ENCODE assay signal across 26 cellular contexts in genomic region chr6:117781550-117781949, GRCh38.
"Had no signal": no experiment of that assay in that cellular context is flagged by ENCODE, and none has a peak within 500 bp of the region (broad histone marks: within the 10 kb centered on the region; RNA-seq: fewer than 3 reads in every experiment).

No MANE protein-coding gene starts in this region.

- H3K27ac ChIP-seq: stomach, suprapubic skin, testis, thoracic aorta, thyroid gland, tibial artery, tibial nerve, transverse colon, upper lobe of left lung, upper lobe of right lung, uterus, vagina had no signal

- ATAC-seq: stimulated activated effector memory CD8-positive, alpha-beta T cell treated with anti-CD3 and anti-CD28 coated beads, Interleukin-12 subunit alpha, Interleukin-12 subunit beta, amount 100 ng/mL, for 72 hours; stimulated activated memory B cell treated with anti-CD40 and anti-IgM and Interleukin-4, amounts not matched to agents 10 μg/mL and 1 μg/mL and 100 μg/mL, for 72 hours; stimulated activated naive B cell treated with anti-CD40 and anti-IgM and Interleukin-4, amounts not matched to agents 10 μg/mL and 1 μg/mL and 100 μg/mL, for 72 hours; stimulated activated naive CD8-positive, alpha-beta T cell treated with anti-CD3 and anti-CD28 coated beads, Interleukin-15, amount 100 ng/mL, for 72 hours; stimulated activated naive CD8-positive, alpha-beta T cell treated with anti-CD3 and anti-CD28 coated beads, Interleukin-15, Interleukin-2, amounts not matched to agents 100 U/mL and 50 U/mL, for 24 hours; upper lobe of right lung had no signal

- H3K4me3 ChIP-seq: stomach, suprapubic skin, testis, thoracic aorta, thyroid gland, tibial artery, tibial nerve, transverse colon, upper lobe of left lung, upper lobe of right lung, uterus, vagina had no signal

- H3K4me1 ChIP-seq: stomach, suprapubic skin, testis, thyroid gland, tibial artery, tibial nerve, transverse colon, upper lobe of left lung, upper lobe of right lung, uterus, vagina had no signal

- DNase-seq: stimulated activated CD4-positive, alpha-beta T cell treated with anti-CD3 and anti-CD28 coated beads, Interleukin-2, amount 100 ng/mL, for 48 hours; stimulated activated CD4-positive, alpha-beta T cell treated with anti-CD3 and anti-CD28 coated beads, Interleukin-4, amount 100 ng/mL, for 1 hour; stimulated activated CD4-positive, alpha-beta T cell treated with anti-CD3 and anti-CD28 coated beads, Interleukin-4, amount 100 ng/mL, for 24 hours; stimulated activated CD4-positive, alpha-beta T cell treated with anti-CD3 and anti-CD28 coated beads, Interleukin-4, amount 100 ng/mL, for 4 hours; stimulated activated CD8-positive, alpha-beta memory T cell treated with anti-CD3 and anti-CD28 coated beads, Interleukin-4, amount 100 ng/mL, for 48 hours; stimulated activated naive B cell treated with anti-CD40 and anti-IgM and Interleukin-4, amounts not matched to agents 10 μg/mL and 1 μg/mL and 100 μg/mL, for 72 hours; stimulated activated naive CD4-positive, alpha-beta T cell; stimulated activated naive CD4-positive, alpha-beta T cell treated with Interleukin-2 at 50 U/mL for 16 hours; stimulated activated naive CD8-positive, alpha-beta T cell treated with anti-CD3 and anti-CD28 coated beads, Interleukin-15, amount 100 ng/mL, for 72 hours; stimulated activated naive CD8-positive, alpha-beta T cell treated with anti-CD3 and anti-CD28 coated beads, Interleukin-15, Interleukin-2, amounts not matched to agents 100 U/mL and 50 U/mL, for 24 hours; stomach; substantia nigra; testis; thyroid gland; tibial artery; transverse colon; trophoblast cell; upper lobe of left lung; upper lobe of right lung; uterus had no signal

- H3K9me3 ChIP-seq: stomach, suprapubic skin, testis, thoracic aorta, thyroid gland, tibial artery, transverse colon, upper lobe of left lung, upper lobe of right lung, uterus, vagina had no signal

- H3K36me3 ChIP-seq: stomach, suprapubic skin, thoracic aorta, thyroid gland, tibial artery, tibial nerve, transverse colon, upper lobe of left lung, upper lobe of right lung, uterus, vagina had no signal

- H3K27me3 ChIP-seq: stomach, suprapubic skin, testis, thyroid gland, tibial artery, tibial nerve, transverse colon, upper lobe of left lung, upper lobe of right lung, uterus, vagina had no signal
